In genomic region chr22:27476318-27476717, GRCh38 we compare ENCODE assay signal across 1 cellular context.
TF ChIP-seq lines count a peak whose summit lies in the region.

No MANE protein-coding gene starts in this region.

TF ChIP-seq in IMR-90, 13 proteins besides CTCF, POLR2A, EP300 and RAD21:
- no peak for TF ChIP-seq NFE2L2 (IDR thresholded peaks at IDR 0.05; ENCODE audit: low read depth, low read length)
- no peak for TF ChIP-seq FOS (IDR thresholded peaks at IDR 0.05; ENCODE audit: low read depth, low read length)
- no peak for TF ChIP-seq MXI1 (IDR thresholded peaks at IDR 0.05; ENCODE audit: borderline replicate concordance, low read depth, low read length)
- TF ChIP-seq MAZ (IDR thresholded peaks at IDR 0.05; ENCODE audit: borderline replicate concordance, low read depth, low read length), result no peak
- no peak for TF ChIP-seq SMC3 (IDR thresholded peaks at IDR 0.05; ENCODE audit: low read depth, low read length)
- TF ChIP-seq, protein P1, sequence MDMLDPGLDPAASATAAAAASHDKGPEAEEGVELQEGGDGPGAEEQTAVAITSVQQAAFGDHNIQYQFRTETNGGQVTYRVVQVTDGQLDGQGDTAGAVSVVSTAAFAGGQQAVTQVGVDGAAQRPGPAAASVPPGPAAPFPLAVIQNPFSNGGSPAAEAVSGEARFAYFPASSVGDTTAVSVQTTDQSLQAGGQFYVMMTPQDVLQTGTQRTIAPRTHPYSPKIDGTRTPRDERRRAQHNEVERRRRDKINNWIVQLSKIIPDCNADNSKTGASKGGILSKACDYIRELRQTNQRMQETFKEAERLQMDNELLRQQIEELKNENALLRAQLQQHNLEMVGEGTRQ (IDR thresholded peaks at IDR 0.05; ENCODE audit: low read depth, low read length), result no peak
- no peak for TF ChIP-seq ELK1 (IDR thresholded peaks at IDR 0.05; ENCODE audit: borderline replicate concordance, low read depth, low read length)
- TF ChIP-seq CEBPB (IDR thresholded peaks at IDR 0.05; ENCODE audit: low read depth, low read length), result no peak
- no peak for TF ChIP-seq RCOR1 (IDR thresholded peaks at IDR 0.05; ENCODE audit: insufficient replicate concordance, low read length)
- TF ChIP-seq BHLHE40 (IDR thresholded peaks at IDR 0.05; ENCODE audit: low read depth, low read length), result no peak
- TF ChIP-seq CHD1 (IDR thresholded peaks at IDR 0.05; ENCODE audit: low read depth, low read length), result no peak
- TF ChIP-seq RFX5 (IDR thresholded peaks at IDR 0.05; ENCODE audit: low read depth, low read length), result no peak
- no peak for TF ChIP-seq MAFK (IDR thresholded peaks at IDR 0.05; ENCODE audit: low read depth, low read length)
